ENCODE assay signal across 9 cellular contexts in genomic region chr1:67791686-67792475, GRCh38. TPM values are rescaled to one million over a fixed set of nuclear protein-coding genes. Genes with fewer than 3 reads are reported as not detected.
A peak's percentile ranks its signal among the peaks of the same experiment; 100 is the strongest.
DNase-seq lines count a peak whose midpoint lies in the region; ATAC-seq and TF ChIP-seq lines count a peak whose summit lies in the region.
"Had no signal": no experiment of that assay in that cellular context is flagged by ENCODE, and none has a peak within 500 bp of the region (broad histone marks: within the 10 kb centered on the region; RNA-seq: fewer than 3 reads in every experiment).

No MANE protein-coding gene starts in this region.

- peak overlapping the region; percentile 67 to 92 for H4K8ac ChIP-seq in IMR-90 (ENCODE audit: low read depth in 2 of 2, low read length in 2 of 2)

- no peaks in the 10 kb centered on the region for H3K9me3 ChIP-seq in IMR-90 (ENCODE audit: control insufficient read depth, insufficient read depth, low read length)
- H3K9me3 ChIP-seq in lower lobe of right lung: no peaks in the 10 kb centered on the region
- H3K9me3 ChIP-seq in uterus: no peaks in the 10 kb centered on the region
- H3K9me3 ChIP-seq in CD8-positive, alpha-beta T cell (ENCODE audit: low read length): no peaks in the 10 kb centered on the region
- H3K9me3 ChIP-seq: Peyer's patch had no signal

- no peak overlapping the region for H3K27ac Mint-ChIP-seq in CD8-positive, alpha-beta T cell
- H3K27ac Mint-ChIP-seq: activated T-cell treated with anti-CD3 and anti-CD28 coated beads, Interleukin-2, amount 50 U/mL, for 72 hours had no signal

- peak overlapping the region; percentile 96 for H3K14ac ChIP-seq in IMR-90 (replicated peaks; ENCODE audit: low read depth, low read length)

- no peak overlapping the region for H3K4me3 ChIP-seq in IMR-90 (ENCODE audit: insufficient read depth, low read depth, low read length)
- H3K4me3 ChIP-seq in lower lobe of right lung: no peak overlapping the region
- H3K4me3 ChIP-seq in uterus: no peak overlapping the region
- no peak overlapping the region for H3K4me3 ChIP-seq in CD8-positive, alpha-beta T cell (ENCODE audit: low read depth, low read length)
- H3K4me3 ChIP-seq: Peyer's patch had no signal

- H3K18ac ChIP-seq in IMR-90 (ENCODE audit: low read depth, low read length): peak overlapping the region; percentile 85

- peak overlapping the region; percentile 96 for H2BK20ac ChIP-seq in IMR-90 (ENCODE audit: low read depth, low read length)

- DNase-seq in IMR-90 (peak; percentile 93), caudate nucleus (lab: John Stamatoyannopoulos, UW) (no peak), lower lobe of right lung (no peak), uterus (peak; percentile 47 to 52), NCI-H1105 treated with DMSO at 0.1 percent for 48 hours (lab: John Stamatoyannopoulos, UW) (no peak), KG1 (lab: John Stamatoyannopoulos, UW) (no peak)
- no peak for DNase-seq in CD8-positive, alpha-beta T cell
- DNase-seq: activated T-cell treated with anti-CD3 and anti-CD28 coated beads, Interleukin-2, amount 50 U/mL, for 72 hours; Peyer's patch had no signal

- peak overlapping the region; percentile 94 for H3K56ac ChIP-seq in IMR-90 (ENCODE audit: extremely low read depth, insufficient read depth, low read length)

- POLR2A ChIA-PET in IMR-90 (lab: Charles Lee; ENCODE audit: unreplicated experiment): interaction anchor here (1.0 kb wide), 1 partner anchor 10 kb away, joined by 3 read pairs; no protein-coding TSS in a partner anchor
- POLR2A ChIA-PET in CD8-positive, alpha-beta T cell (lab: Charles Lee): no interaction called here

- no peaks in the 10 kb centered on the region for H3K9me3 Mint-ChIP-seq in CD8-positive, alpha-beta T cell

- dilution Hi-C loops in IMR-90 (cut with HindIII; ENCODE audit: low sequenced_read_pairs, unreplicated experiment): no loop called here

- no peaks in the 10 kb centered on the region for H3K4me1 Mint-ChIP-seq in CD8-positive, alpha-beta T cell (ENCODE audit: low read depth)

- in situ Hi-C loops in IMR-90 (cut with MboI; ENCODE audit: low sequenced_read_pairs): no loop called here

- intact Hi-C loops in IMR-90 (cut with micrococcal nuclease) (loop anchor here (1.0 kb wide), 1 partner anchor 40 kb away; no protein-coding TSS in a partner anchor), lower lobe of right lung (cut with DNase I) (no loop called here), uterus (cut with DNase I; ENCODE audit: low total_unique reads) (no loop called here)
- intact Hi-C loops in CD8-positive, alpha-beta T cell (cut with DNase I, micrococcal nuclease): no loop called here

- TF ChIP-seq RAD21 in IMR-90 (IDR thresholded peaks at IDR 0.05; ENCODE audit: low read length): no peak

- CTCF ChIA-PET in IMR-90 (lab: Yijun Ruan, JAX): no interaction called here
- CTCF ChIA-PET in CD8-positive, alpha-beta T cell (lab: Charles Lee): interaction anchor here (0.6 kb wide), 1 partner anchor 25 kb away, joined by 3 read pairs; no protein-coding TSS in a partner anchor

- peaks cover 4% of the 10 kb centered on the region for H3K27me3 Mint-ChIP-seq in CD8-positive, alpha-beta T cell (ENCODE audit: low read depth)

- H3K4ac ChIP-seq in IMR-90 (ENCODE audit: low read depth, low read length): peak overlapping the region; percentile 94

- H2AK9ac ChIP-seq in IMR-90 (replicated peaks; ENCODE audit: low read depth, low read length, poor library complexity): peak overlapping the region; percentile 92

- no peaks in the 10 kb centered on the region for H3K27me3 ChIP-seq in IMR-90 (ENCODE audit: control insufficient read depth, insufficient read depth, low read length)
- H3K27me3 ChIP-seq in lower lobe of right lung (ENCODE audit: low read depth): no peaks in the 10 kb centered on the region
- no peaks in the 10 kb centered on the region for H3K27me3 ChIP-seq in uterus
- no peaks in the 10 kb centered on the region for H3K27me3 ChIP-seq in CD8-positive, alpha-beta T cell (ENCODE audit: insufficient read depth, low read length)
- H3K27me3 ChIP-seq: Peyer's patch had no signal

- peak overlapping the region; percentile 57 for H3K9ac ChIP-seq in IMR-90 (ENCODE audit: low read depth, low read length)

- peaks cover 38% of the 10 kb centered on the region for H3K9me1 ChIP-seq in IMR-90 (ENCODE audit: insufficient read depth, low read length)

- H4K5ac ChIP-seq in IMR-90 (ENCODE audit: low read depth, low read length): peak overlapping the region; percentile 78

- TF ChIP-seq POLR2A in IMR-90 (IDR thresholded peaks at IDR 0.05; ENCODE audit: low read depth, low read length) (no peak), uterus (IDR thresholded peaks at IDR 0.05) (no peak)

- H3K27ac ChIP-seq in IMR-90 (ENCODE audit: insufficient read depth, low read length) (peak overlapping the region; percentile 93), caudate nucleus (ENCODE audit: low read depth, low read length) (peak overlapping the region; percentile 58), lower lobe of right lung (peak overlapping the region; percentile 39), uterus (peak overlapping the region; percentile 50 to 53)
- H3K27ac ChIP-seq in CD8-positive, alpha-beta T cell (ENCODE audit: low read depth, low read length): no peak overlapping the region

- H3K23ac ChIP-seq in IMR-90 (ENCODE audit: low read depth, low read length): peak overlapping the region; percentile 89

- no peak overlapping the region for H3K4me3 Mint-ChIP-seq in CD8-positive, alpha-beta T cell
- H3K4me3 Mint-ChIP-seq: activated T-cell treated with anti-CD3 and anti-CD28 coated beads, Interleukin-2, amount 50 U/mL, for 72 hours had no signal

- H4K91ac ChIP-seq in IMR-90 (ENCODE audit: insufficient read depth, low read depth, low read length): peak overlapping the region; percentile 95

- H3K4me1 ChIP-seq in IMR-90 (ENCODE audit: control insufficient read depth, insufficient read depth, low read length): peaks cover 35% of the 10 kb centered on the region
- peaks cover 35% of the 10 kb centered on the region for H3K4me1 ChIP-seq in lower lobe of right lung
- H3K4me1 ChIP-seq in uterus: peaks cover 0 to 9% of the 10 kb centered on the region in 2 donors
- H3K4me1 ChIP-seq in CD8-positive, alpha-beta T cell (ENCODE audit: insufficient read depth, low read length): no peaks in the 10 kb centered on the region

- H3K4me2 ChIP-seq in IMR-90 (ENCODE audit: low read depth, low read length): peak overlapping the region; percentile 80

- H3K36me3 ChIP-seq in IMR-90 (ENCODE audit: control insufficient read depth, insufficient read depth, low read length): no peaks in the 10 kb centered on the region
- no peaks in the 10 kb centered on the region for H3K36me3 ChIP-seq in lower lobe of right lung
- H3K36me3 ChIP-seq in uterus: no peaks in the 10 kb centered on the region
- no peaks in the 10 kb centered on the region for H3K36me3 ChIP-seq in CD8-positive, alpha-beta T cell (ENCODE audit: insufficient read depth, low read length)
- H3K36me3 ChIP-seq: Peyer's patch had no signal

- peak overlapping the region; percentile 86 for H2BK5ac ChIP-seq in IMR-90 (ENCODE audit: low read depth, low read length, poor library complexity, severe bottlenecking)

- H2AK5ac ChIP-seq in IMR-90 (ENCODE audit: low read depth, low read length): peak overlapping the region; percentile 97

- ATAC-seq in IMR-90 (ENCODE audit: low read depth) (peak; percentile 76), lower lobe of right lung (peak; percentile 71 to 78)
- no peak for ATAC-seq in CD8-positive, alpha-beta T cell
- ATAC-seq: activated T-cell treated with anti-CD3 and anti-CD28 coated beads, Interleukin-2, amount 50 U/mL, for 72 hours had no signal

- WGBS in IMR-90 (ENCODE audit: extremely low coverage in 2 of 2, insufficient read length in 1 of 2), 2 experiments: 0% methylated on average over 1 of the region's 8 CpGs; no CpG with 5 or more reads in 1 of the 2 experiments

- H3K36me3 Mint-ChIP-seq in CD8-positive, alpha-beta T cell: no peaks in the 10 kb centered on the region

- H3K79me1 ChIP-seq in IMR-90 (ENCODE audit: low read depth in 1 of 2, low read length in 2 of 2): peaks cover 31 to 86% of the 10 kb centered on the region in 2 experiments

- TF ChIP-seq CTCF in IMR-90 (conservative IDR thresholded peaks at IDR 0.05; ENCODE audit: low read depth, low read length) (no peak), lower lobe of right lung (IDR thresholded peaks at IDR 0.05) (no peak), uterus (IDR thresholded peaks at IDR 0.05) (no peak)
- TF ChIP-seq CTCF in CD8-positive, alpha-beta T cell (IDR thresholded peaks at IDR 0.05): no peak

- peaks cover 30% of the 10 kb centered on the region for H4K20me1 ChIP-seq in IMR-90 (ENCODE audit: insufficient read depth, low read length)

- H2BK120ac ChIP-seq in IMR-90 (ENCODE audit: low read depth, low read length): peak overlapping the region; percentile 92

- peak overlapping the region; percentile 95 for H2BK15ac ChIP-seq in IMR-90 (ENCODE audit: low read depth, low read length)

- no peak overlapping the region for H2AFZ ChIP-seq in IMR-90 (replicated peaks; ENCODE audit: low read length, poor library complexity)

- no TSS peak for BruUV-seq in IMR-90 (replicated peaks; lab: Mats Ljungman, UMichigan)

TF ChIP-seq in IMR-90, 13 proteins besides CTCF, POLR2A, EP300 and RAD21:
- TF ChIP-seq CEBPB (IDR thresholded peaks at IDR 0.05; ENCODE audit: low read depth, low read length) (peak; percentile 81), MAZ (IDR thresholded peaks at IDR 0.05; ENCODE audit: borderline replicate concordance, low read depth, low read length) (no peak; the same call in 1 of the 2 replicates)

RNA-seq across cellular contexts. Expression of gene GNG12, which starts 41.4 kb away (rescaled TPM):
- total RNA-seq in IMR-90 (2012; rRNA removed) (132 and 233 TPM in 2 replicates), lower lobe of right lung (43.3 TPM), uterus (100 to 1,000 TPM in 3 of 4 donors, 10 to 100 TPM in 1; 45.3 to 179 (median 120) TPM)
- polyA plus RNA-seq in IMR-90 (2012; rRNA removed): 74.4 and 92.3 TPM in 2 replicates
- polyA plus RNA-seq in IMR-90 (2012; cell fraction: cytosol; rRNA removed): 15.5 and 25.7 TPM in 2 replicates
- 4.8 and 43.9 TPM in 2 replicates for polyA plus RNA-seq in IMR-90 (2012; cell fraction: nucleus; rRNA removed; ENCODE audit: low replicate concordance)
- not detected for total RNA-seq in CD8-positive, alpha-beta T cell

Comparison
In these comparisons a context has a peak if more than half of its experiments do, and no peak if none do; other contexts are left out.
1. DNase-seq: peak in IMR-90 (single experiment) and uterus (2 of 2); none in caudate nucleus (0 of 61), lower lobe of right lung (single experiment), CD8-positive, alpha-beta T cell (0 of 7), NCI-H1105 treated with DMSO at 0.1 percent for 48 hours (single experiment) and KG1 (single experiment).
2. RNA of gene GNG12, which starts 41.4 kb away (total RNA-seq): 132 to 233 TPM in IMR-90, 45.3 to 179 TPM in uterus and 43.3 TPM in lower lobe of right lung (single experiment); not detected in CD8-positive, alpha-beta T cell; every median in the first group is over 10 times any median in the second.